33 cellular contexts compared by ENCODE assay signal in genomic region chr3:190492966-190493365, GRCh38. TPM values are rescaled to one million over a fixed set of nuclear protein-coding genes. Genes with fewer than 3 reads are reported as not detected.
"Had no signal": no experiment of that assay in that cellular context is flagged by ENCODE, and none has a peak within 500 bp of the region (broad histone marks: within the 10 kb centered on the region; RNA-seq: fewer than 3 reads in every experiment).

No MANE protein-coding gene starts in this region.

- H3K9me3 ChIP-seq: ascending aorta, gastrocnemius medialis, left lung, neutrophil, right lobe of liver, testis, uterus had no signal

- DNase-seq: activated CD4-positive, alpha-beta T cell treated with anti-CD3 and anti-CD28 coated beads for 48 hours; activated CD4-positive, alpha-beta T cell treated with anti-CD3 and anti-CD28 coated beads, Interleukin-2, amount 50 U/mL, for 48 hours; activated CD8-positive, alpha-beta memory T cell treated with anti-CD3 and anti-CD28 coated beads for 24 hours; activated effector memory CD4-positive, alpha-beta T cell treated with Interleukin-2 at 50 U/mL for 16 hours; activated naive CD4-positive, alpha-beta T cell treated with Interleukin-2 at 50 U/mL for 16 hours; activated naive CD8-positive, alpha-beta T cell treated with anti-CD3 and anti-CD28 coated beads, Interleukin-2, amount 10 ng/mL, durations not matched to agents 7 days and 5 days; dorsolateral prefrontal cortex; effector memory CD8-positive, alpha-beta T cell; erythroblast; gastrocnemius medialis; glutamatergic neuron; hippocampal formation; kidney glomerular epithelial cell; left lung; right lobe of liver; stimulated activated CD4-positive, alpha-beta T cell treated with anti-CD3 and anti-CD28 coated beads, Interleukin-2, amount 100 ng/mL, for 48 hours; stimulated activated naive CD8-positive, alpha-beta T cell treated with anti-CD3 and anti-CD28 coated beads, Interleukin-15, Interleukin-2, amounts not matched to agents 100 U/mL and 50 U/mL, for 24 hours; T-helper 9 cell; testis; uterus had no signal

- H3K4me3 ChIP-seq: ascending aorta, cardiac muscle cell, coronary artery, dorsolateral prefrontal cortex, gastrocnemius medialis, left lung, right lobe of liver, testis, uterus had no signal

- ATAC-seq: activated CD4-positive, CD25-positive, alpha-beta regulatory T cell treated with anti-CD3 and anti-CD28 coated beads, Interleukin-2, amount 50 U/mL, for 24 hours; effector memory CD8-positive, alpha-beta T cell; gastrocnemius medialis; left lung; right lobe of liver; stimulated activated naive CD8-positive, alpha-beta T cell treated with anti-CD3 and anti-CD28 coated beads, Interleukin-15, Interleukin-2, amounts not matched to agents 100 U/mL and 50 U/mL, for 24 hours had no signal

- H3K36me3 ChIP-seq: ascending aorta, cardiac muscle cell, gastrocnemius medialis, left lung, neutrophil, right lobe of liver, uterus had no signal

- H3K27ac ChIP-seq: ascending aorta, coronary artery, left lung, neutrophil, right lobe of liver, testis, uterus, VCaP had no signal

- H3K4me1 ChIP-seq: ascending aorta, left lung, right lobe of liver, testis, uterus had no signal

- H3K27me3 ChIP-seq: ascending aorta, cardiac muscle cell, gastrocnemius medialis, right lobe of liver, testis, uterus had no signal

RNA-seq across cellular contexts. Expression of gene TMEM207, which starts 43.3 kb away (rescaled TPM):
- total RNA-seq: activated naive CD8-positive, alpha-beta T cell treated with anti-CD3 and anti-CD28 coated beads, Interleukin-2, amount 10 ng/mL, durations not matched to agents 7 days and 5 days; ascending aorta; cardiac muscle cell; cerebellum; dorsolateral prefrontal cortex; gastrocnemius medialis; left lung; lung microvascular endothelial cell; mucosa of gallbladder; osteocyte; posterior vena cava; right lobe of liver; skeletal muscle tissue; T-helper 1 cell treated with Interleukin-12 subunit alpha and Interleukin-12 subunit beta and Interleukin-4 antibody, amounts not matched to agents 30 ng/mL and 1 ng/mL, for 36 hours; uterus had no signal
- polyA plus RNA-seq: cardiac muscle cell had no signal
